In the genomic region with DNA sequence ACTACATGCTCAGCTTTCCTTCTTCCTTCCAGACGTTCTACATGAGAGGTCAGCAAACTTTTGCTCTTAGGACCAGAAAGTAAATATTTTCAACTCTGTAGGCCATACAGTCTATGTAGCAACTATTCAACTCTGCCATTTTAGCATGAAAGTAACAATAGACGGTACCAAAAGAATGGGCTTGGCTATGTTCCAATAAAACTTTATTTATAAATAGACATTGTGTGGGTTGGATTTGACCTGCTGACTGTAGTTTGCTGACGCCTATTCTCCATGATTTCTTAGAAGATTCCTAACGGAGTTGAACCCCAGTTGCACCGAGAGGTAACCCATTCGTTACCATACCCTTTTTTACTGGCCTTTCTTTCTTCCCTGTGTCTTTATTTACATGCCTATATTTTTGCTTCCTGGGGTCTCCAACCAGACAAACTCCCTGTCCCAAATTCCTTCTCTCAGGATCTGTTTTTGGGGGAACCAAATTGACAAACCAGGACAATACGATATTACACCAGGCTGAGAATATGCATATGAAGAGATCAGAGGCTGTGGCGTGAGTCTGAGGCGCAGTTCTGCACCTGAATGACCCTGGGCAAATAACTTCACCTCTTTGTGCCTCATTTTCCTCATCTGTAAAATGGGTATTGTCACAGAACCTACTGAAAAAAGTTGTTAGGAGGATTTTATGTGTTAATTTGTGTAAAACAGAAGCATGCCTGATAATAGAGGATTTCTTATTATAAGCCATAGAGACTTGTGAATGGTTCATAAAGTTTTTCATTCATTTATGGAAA, we compare ENCODE assay signal across 32 cellular contexts. TPM values are rescaled to one million over a fixed set of nuclear protein-coding genes. Genes with fewer than 3 reads are reported as not detected.
"Had no signal": no experiment of that assay in that cellular context is flagged by ENCODE, and none has a peak within 500 bp of the region (broad histone marks: within the 10 kb centered on the region; RNA-seq: fewer than 3 reads in every experiment).

No MANE protein-coding gene starts in this region.

- ATAC-seq: activated CD4-positive, CD25-positive, alpha-beta regulatory T cell treated with anti-CD3 and anti-CD28 coated beads, Interleukin-2, amount 50 U/mL, for 24 hours; activated CD8-positive, alpha-beta memory T cell treated with anti-CD3 and anti-CD28 coated beads, Interleukin-2, amount 10 ng/mL, durations not matched to agents 7 days and 5 days; activated CD8-positive, alpha-beta T cell treated with anti-CD3 and anti-CD28 coated beads, Interleukin-2, amount 10 ng/mL, durations not matched to agents 7 days and 5 days; activated naive CD8-positive, alpha-beta T cell treated with anti-CD3 and anti-CD28 coated beads, Interleukin-2, amount 50 U/mL, for 24 hours; body of pancreas; effector memory CD8-positive, alpha-beta T cell; foreskin keratinocyte; heart left ventricle had no signal

- H3K4me1 ChIP-seq: foreskin keratinocyte had no signal

- H3K27ac ChIP-seq: adrenal gland, body of pancreas, esophagus muscularis mucosa, foreskin keratinocyte, heart left ventricle, WERI-Rb-1 had no signal

- H3K27me3 ChIP-seq: adrenal gland, body of pancreas, esophagus muscularis mucosa, foreskin keratinocyte, gastrocnemius medialis, heart left ventricle had no signal

- H3K9me3 ChIP-seq: adrenal gland, body of pancreas, esophagus muscularis mucosa, gastrocnemius medialis, heart left ventricle had no signal

- FAIRE-seq: colon had no signal

- H3K4me3 ChIP-seq: adrenal gland, body of pancreas, esophagus muscularis mucosa, gastrocnemius medialis, heart left ventricle had no signal

- DNase-seq: activated B cell treated with CpG ODN at 0.5 μM for 24 hours; activated CD4-positive, alpha-beta memory T cell treated with anti-CD3 and anti-CD28 coated beads for 36 hours; activated CD4-positive, alpha-beta T cell treated with anti-CD3 and anti-CD28 coated beads for 48 hours; activated CD8-positive, alpha-beta memory T cell treated with anti-CD3 and anti-CD28 coated beads, Interleukin-2, amount 10 ng/mL, durations not matched to agents 7 days and 5 days; activated CD8-positive, alpha-beta memory T cell treated with anti-CD3 and anti-CD28 coated beads, Interleukin-2, amount 50 U/mL, for 4 hours; activated CD8-positive, alpha-beta T cell treated with anti-CD3 and anti-CD28 coated beads, Interleukin-2, amount 10 ng/mL, durations not matched to agents 7 days and 5 days; activated effector memory CD4-positive, alpha-beta T cell treated with anti-CD3 and anti-CD28 coated beads, Interleukin-2, amount 50 U/mL, for 16 hours; activated naive CD4-positive, alpha-beta T cell treated with anti-CD3 and anti-CD28 coated beads for 36 hours; activated naive CD8-positive, alpha-beta T cell treated with anti-CD3 and anti-CD28 coated beads for 36 hours; activated naive CD8-positive, alpha-beta T cell treated with anti-CD3 and anti-CD28 coated beads, Interleukin-2, amount 50 U/mL, for 24 hours; activated T-cell treated with anti-CD3 and anti-CD28 coated beads, Interleukin-2, amount 50 U/mL, for 1 hour; activated T-cell treated with anti-CD3 and anti-CD28 coated beads, Interleukin-2, amount 50 U/mL, for 48 hours; adrenal gland; amygdala; aorta; body of pancreas; caudate nucleus; cortex of kidney; dermis blood vessel endothelial cell; effector CD4-positive, alpha-beta T cell; effector memory CD8-positive, alpha-beta T cell; erythroblast; foreskin keratinocyte; gastrocnemius medialis; glutamatergic neuron; heart left ventricle; T1000; WERI-Rb-1 had no signal

- H3K36me3 ChIP-seq: adrenal gland, gastrocnemius medialis, WERI-Rb-1 had no signal

RNA-seq across cellular contexts. Expression of a gene that starts 10.4 kb away (rescaled TPM):
- total RNA-seq: activated CD4-positive, alpha-beta memory T cell treated with anti-CD3 and anti-CD28 coated beads for 36 hours; activated naive CD4-positive, alpha-beta T cell treated with anti-CD3 and anti-CD28 coated beads for 36 hours; activated T-helper 2 cell treated with anti-CD3 and anti-CD28 coated beads, Interferon-gamma antibody, Interleukin-2, Interleukin-4, amounts not matched to agents 10 μg/mL and 5 μg/mL and 100 μg/mL, durations not matched to agents 14 hours and 24 hours and 36 hours; foreskin keratinocyte had no signal
- polyA plus RNA-seq: foreskin keratinocyte had no signal
